1 cellular context compared by ENCODE assay signal in genomic region chr14:21106506-21107359, GRCh38.
TF ChIP-seq lines count a peak whose summit lies in the region.

No MANE protein-coding gene starts in this region.

TF ChIP-seq in endothelial cell of umbilical vein, 7 proteins besides CTCF, POLR2A, EP300 and RAD21:
- no peak for TF ChIP-seq FOS (IDR thresholded peaks at IDR 0.05; ENCODE audit: borderline replicate concordance, insufficient read depth, low read length)
- TF ChIP-seq GATA2 (IDR thresholded peaks at IDR 0.05; ENCODE audit: insufficient read depth, insufficient read length, low read depth, low read length) = no peak
- no peak for TF ChIP-seq EZH2 (IDR thresholded peaks at IDR 0.05; ENCODE audit: borderline replicate concordance, low read depth, low read length, severe bottlenecking)
- TF ChIP-seq MAX (IDR thresholded peaks at IDR 0.05; ENCODE audit: insufficient read depth, insufficient read length) = no peak
- TF ChIP-seq POLR2AphosphoS5 (IDR thresholded peaks at IDR 0.05; ENCODE audit: insufficient read depth, low read depth, low read length) = no peak
- no peak for TF ChIP-seq JUN (IDR thresholded peaks at IDR 0.05; ENCODE audit: borderline replicate concordance, insufficient read depth, insufficient read length, low read depth)
- TF ChIP-seq MYC (IDR thresholded peaks at IDR 0.05; ENCODE audit: low read depth, low read length) = no peak
